Comparison of ENCODE assay signal across 10 cellular contexts in genomic region chr20:58853976-58854637, GRCh38. TPM values are rescaled to one million over a fixed set of nuclear protein-coding genes. Genes with fewer than 3 reads are reported as not detected.
DNase-seq lines count a peak whose midpoint lies in the region; ATAC-seq and TF ChIP-seq lines count a peak whose summit lies in the region.
"Had no signal": no experiment of that assay in that cellular context is flagged by ENCODE, and none has a peak within 500 bp of the region (broad histone marks: within the 10 kb centered on the region; RNA-seq: fewer than 3 reads in every experiment).

No MANE protein-coding gene starts in this region.

- H3K23ac ChIP-seq in mesenchymal stem cell (ENCODE audit: low read length in 2 of 2): no peak overlapping the region

- H2AK5ac ChIP-seq in mesenchymal stem cell (ENCODE audit: low read length, severe bottlenecking): no peak overlapping the region

- no peak overlapping the region for H4K8ac ChIP-seq in mesenchymal stem cell (ENCODE audit: low read length)

- H3K27ac ChIP-seq in breast epithelium (no peak overlapping the region), mesenchymal stem cell (ENCODE audit: low read length, poor library complexity, severe bottlenecking) (no peak overlapping the region), thoracic aorta (no peak overlapping the region)
- H3K27ac ChIP-seq: WERI-Rb-1 had no signal

- H3K9me3 ChIP-seq in breast epithelium (no peaks in the 10 kb centered on the region), adipocyte (ENCODE audit: control insufficient read depth, low read length) (no peaks in the 10 kb centered on the region), mesenchymal stem cell (ENCODE audit: control insufficient read depth, low read length) (no peaks in the 10 kb centered on the region), thoracic aorta (no peaks in the 10 kb centered on the region)

- H3K4me2 ChIP-seq in mesenchymal stem cell (ENCODE audit: low read length, poor library complexity, severe bottlenecking): peak overlapping the region; percentile 41

- no peaks in the 10 kb centered on the region for H3K36me3 ChIP-seq in breast epithelium
- H3K36me3 ChIP-seq in adipocyte (ENCODE audit: control insufficient read depth, insufficient read depth, low read length, severe bottlenecking): no peaks in the 10 kb centered on the region
- no peaks in the 10 kb centered on the region for H3K36me3 ChIP-seq in mesenchymal stem cell (ENCODE audit: control insufficient read depth in 1 of 2, insufficient read depth in 2 of 2, low read depth in 1 of 2, low read length in 2 of 2)
- no peaks in the 10 kb centered on the region for H3K36me3 ChIP-seq in thoracic aorta
- H3K36me3 ChIP-seq: WERI-Rb-1 had no signal

- peaks cover 21% of the 10 kb centered on the region for H3K4me1 Mint-ChIP-seq in MCF 10A (ENCODE audit: insufficient read depth, unreplicated experiment)

- BruUV-seq in MCF 10A (replicated peaks; lab: Mats Ljungman, UMichigan): no TSS peak

- intact Hi-C loops in breast epithelium (cut with DNase I; ENCODE audit: low total_unique reads) (no loop called here), MCF 10A (cut with micrococcal nuclease) (loop anchor here (5.0 kb wide), 1 partner anchor 202 kb away; the partner anchor contains the start of gene STX16)

- H3K27me3 Mint-ChIP-seq in MCF 10A (ENCODE audit: insufficient read depth, unreplicated experiment): peaks cover 58% of the 10 kb centered on the region

- 66% methylated on average over 63 of the region's 63 CpGs for WGBS in mesenchymal stem cell

- H3K4me1 ChIP-seq in breast epithelium: peaks cover 6 to 9% of the 10 kb centered on the region in 2 donors
- H3K4me1 ChIP-seq in adipocyte (ENCODE audit: control insufficient read depth, insufficient read depth, low read length): peaks cover 16% of the 10 kb centered on the region
- peaks cover 36% of the 10 kb centered on the region for H3K4me1 ChIP-seq in mesenchymal stem cell (ENCODE audit: control insufficient read depth, insufficient read depth, low read depth, low read length)
- H3K4me1 ChIP-seq in thoracic aorta (ENCODE audit: control insufficient read depth in 1 of 2, low read depth in 2 of 2): peaks cover 5 to 21% of the 10 kb centered on the region in 2 donors

- no peak overlapping the region for H2BK120ac ChIP-seq in mesenchymal stem cell (ENCODE audit: low read depth, low read length)

- TF ChIP-seq CTCF in breast epithelium (IDR thresholded peaks at IDR 0.05) (no peak), MCF 10A (IDR thresholded peaks at IDR 0.05; ENCODE audit: unreplicated experiment) (no peak), thoracic aorta (IDR thresholded peaks at IDR 0.05) (no peak)

- H2BK15ac ChIP-seq in mesenchymal stem cell (ENCODE audit: low read depth, poor library complexity, severe bottlenecking): no peak overlapping the region

- no peak for ATAC-seq in thoracic aorta (ENCODE audit: insufficient number of reproducible peaks, low FRiP score, low read depth)

- no peak for TF ChIP-seq POLR2A in breast epithelium (IDR thresholded peaks at IDR 0.05)

- no peaks in the 10 kb centered on the region for H3K36me3 Mint-ChIP-seq in MCF 10A (ENCODE audit: insufficient read depth, unreplicated experiment)

- no peaks in the 10 kb centered on the region for H3K9me3 Mint-ChIP-seq in MCF 10A (ENCODE audit: unreplicated experiment)

- POLR2A ChIA-PET in MCF 10A (lab: Yijun Ruan, JAX): no interaction called here

- no peak overlapping the region for H2BK5ac ChIP-seq in mesenchymal stem cell (ENCODE audit: low read depth, low read length, poor library complexity, severe bottlenecking)

- H3K14ac ChIP-seq in mesenchymal stem cell (ENCODE audit: low read length in 2 of 2): no peak overlapping the region

- H3K4me3 Mint-ChIP-seq in MCF 10A (ENCODE audit: unreplicated experiment): no peak overlapping the region

- H3K27me3 ChIP-seq in breast epithelium: peaks cover 4 to 7% of the 10 kb centered on the region in 2 donors
- peaks cover 34% of the 10 kb centered on the region for H3K27me3 ChIP-seq in adipocyte (replicated peaks; ENCODE audit: control insufficient read depth, insufficient read depth, low read length)
- peaks cover 59 to 74% of the 10 kb centered on the region in 2 experiments for H3K27me3 ChIP-seq in mesenchymal stem cell (ENCODE audit: control insufficient read depth in 1 of 2, insufficient read depth in 1 of 2, low read length in 2 of 2)
- H3K27me3 ChIP-seq in thoracic aorta (replicated peaks; ENCODE audit: insufficient read depth): peaks cover 6% of the 10 kb centered on the region

- H4K91ac ChIP-seq in mesenchymal stem cell (ENCODE audit: low read length): no peak overlapping the region

- H2AFZ ChIP-seq in mesenchymal stem cell (ENCODE audit: low read depth, low read length): no peak overlapping the region

- CTCF ChIA-PET in MCF 10A (lab: Yijun Ruan, JAX): interaction anchor here (0.5 to 3.2 kb wide), 7 partner anchors 9 to 1306 kb away, joined by 3 to 21 read pairs (median 4); no protein-coding TSS in a partner anchor

- DNase-seq in breast epithelium (ENCODE audit: low spot score in 2 of 2): no peak
- no peak for DNase-seq in MCF 10A (ENCODE audit: unreplicated experiment)
- no peak for DNase-seq in adipocyte (ENCODE audit: low read depth)
- DNase-seq in mesenchymal stem cell: no peak
- DNase-seq in thoracic aorta (ENCODE audit: low spot score): no peak
- no peak for DNase-seq in activated CD8-positive, alpha-beta memory T cell treated with anti-CD3 and anti-CD28 coated beads, Interleukin-2, amount 50 U/mL, for 4 hours
- DNase-seq in iPS-NIHi7 (ENCODE audit: extremely low spot score): no peak
- DNase-seq in NCI-H2029 treated with DMSO at 0.1 percent for 48 hours (lab: John Stamatoyannopoulos, UW): no peak
- DNase-seq: Karpas-422, WERI-Rb-1 had no signal

- H3K27ac Mint-ChIP-seq in MCF 10A (ENCODE audit: low read depth, unreplicated experiment): no peak overlapping the region

- H3K4me3 ChIP-seq in breast epithelium (peak overlapping the region; percentile 24 to 64 (median 43)), adipocyte (ENCODE audit: low read length) (peak overlapping the region; percentile 15), mesenchymal stem cell (ENCODE audit: insufficient read depth in 1 of 2, low read depth in 1 of 2, low read length in 2 of 2) (no peak overlapping the region), thoracic aorta (peak overlapping the region; percentile 49)

- no peak overlapping the region for H3K9ac ChIP-seq in adipocyte (ENCODE audit: low read length)
- no peak overlapping the region for H3K9ac ChIP-seq in mesenchymal stem cell (ENCODE audit: low read length)

- no peak overlapping the region for H3K4ac ChIP-seq in mesenchymal stem cell (ENCODE audit: low read depth in 1 of 2, low read length in 2 of 2)

- no peak overlapping the region for H2BK12ac ChIP-seq in mesenchymal stem cell (ENCODE audit: low read length in 2 of 2)

- H3K79me1 ChIP-seq in mesenchymal stem cell (replicated peaks; ENCODE audit: low read length, poor library complexity, severe bottlenecking): peaks cover 2% of the 10 kb centered on the region

- no peak overlapping the region for H3K18ac ChIP-seq in mesenchymal stem cell (ENCODE audit: low read depth in 1 of 2, low read length in 2 of 2)

RNA-seq across cellular contexts. Expression of gene GNAS, which starts 1.6 kb away (rescaled TPM):
- 100 to 1,000 TPM; 448 to 714 (median 570) TPM for total RNA-seq in breast epithelium
- 629 and 715 TPM in 2 replicates for total RNA-seq in MCF 10A (2022)
- polyA plus RNA-seq in mesenchymal stem cell (2013, experiment 1 of 2): 1,046 TPM
- 1,042 TPM for polyA plus RNA-seq in mesenchymal stem cell (2013, experiment 2 of 2)
- 100 to 1,000 TPM; 742 to 943 TPM for total RNA-seq in thoracic aorta

RNA-seq across cellular contexts. Expression of gene GNAS-AS1, which starts 3.4 kb away (rescaled TPM):
- total RNA-seq in breast epithelium: 1 to 10 TPM in 1 of 3 donors, under 1 TPM in 2; 0.48 to 1.5 (median 0.98) TPM
- total RNA-seq in MCF 10A (2022): 1.6 and 2.2 TPM in 2 replicates
- polyA plus RNA-seq in mesenchymal stem cell (2013, experiment 1 of 2): 0.26 TPM
- 0.26 TPM for polyA plus RNA-seq in mesenchymal stem cell (2013, experiment 2 of 2)
- under 1 TPM; 0.21 to 0.81 TPM for total RNA-seq in thoracic aorta

Comparison
In these comparisons a context has a peak if more than half of its experiments do, and no peak if none do; other contexts are left out.
1. H3K4me3 ChIP-seq: peak in breast epithelium (3 of 3), adipocyte (single experiment) and thoracic aorta (single experiment); none in mesenchymal stem cell (0 of 2).